Comparison of ENCODE assay signal across 1 cellular context in the genomic region with DNA sequence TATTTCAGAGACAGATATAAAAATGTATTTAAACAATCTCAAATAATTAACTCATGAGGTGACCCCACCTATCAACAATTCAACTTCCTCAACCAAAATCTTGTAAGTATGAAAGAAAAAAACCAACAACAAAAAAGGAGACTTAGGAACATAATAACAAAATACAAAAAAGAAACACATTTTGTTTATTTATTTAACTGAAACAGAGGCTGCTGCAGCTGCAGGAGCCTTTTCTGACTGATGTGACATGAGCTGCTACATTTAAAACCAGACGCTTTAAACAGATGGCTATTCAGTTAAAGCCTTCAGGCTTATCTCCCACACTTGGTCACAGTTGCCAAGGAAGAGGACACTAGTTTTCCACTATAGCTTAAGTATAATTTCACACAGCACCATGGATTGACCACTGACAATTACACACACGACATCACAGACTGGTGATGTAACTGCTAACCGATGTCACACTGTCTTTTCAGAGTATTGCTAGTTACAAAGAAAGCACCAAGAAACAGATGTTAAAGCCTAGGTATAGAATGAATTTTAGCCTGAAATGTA.
TF ChIP-seq lines count a peak whose summit lies in the region.

No MANE protein-coding gene starts in this region.

TF ChIP-seq in HepG2, 621 proteins besides CTCF, POLR2A, EP300 and RAD21 (continued from another document):
- TF ChIP-seq, protein P1, sequence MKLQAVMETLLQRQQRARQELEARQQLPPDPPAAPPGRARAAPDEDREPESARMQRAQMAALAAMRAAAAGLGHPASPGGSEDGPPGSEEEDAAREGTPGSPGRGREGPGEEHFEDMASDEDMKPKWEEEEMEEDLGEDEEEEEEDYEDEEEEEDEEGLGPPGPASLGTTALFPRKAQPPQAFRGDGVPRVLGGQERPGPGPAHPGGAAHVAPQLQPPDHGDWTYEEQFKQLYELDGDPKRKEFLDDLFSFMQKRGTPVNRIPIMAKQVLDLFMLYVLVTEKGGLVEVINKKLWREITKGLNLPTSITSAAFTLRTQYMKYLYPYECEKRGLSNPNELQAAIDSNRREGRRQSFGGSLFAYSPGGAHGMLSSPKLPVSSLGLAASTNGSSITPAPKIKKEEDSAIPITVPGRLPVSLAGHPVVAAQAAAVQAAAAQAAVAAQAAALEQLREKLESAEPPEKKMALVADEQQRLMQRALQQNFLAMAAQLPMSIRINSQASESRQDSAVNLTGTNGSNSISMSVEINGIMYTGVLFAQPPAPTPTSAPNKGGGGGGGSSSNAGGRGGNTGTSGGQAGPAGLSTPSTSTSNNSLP (IDR thresholded peaks at IDR 0.05; ENCODE audit: low read depth, low read length), result no peak
- TF ChIP-seq SP4 (CRISPR knock-in tag; IDR thresholded peaks at IDR 0.05) (no peak), HOXA5 (CRISPR knock-in tag; IDR thresholded peaks at IDR 0.05) (no peak)
